14 cellular contexts compared by ENCODE assay signal in genomic region chr2:39020383-39020782, GRCh38.
DNase-seq lines count a peak whose midpoint lies in the region; ATAC-seq and TF ChIP-seq lines count a peak whose summit lies in the region.
"Had no signal": no experiment of that assay in that cellular context is flagged by ENCODE, and none has a peak within 500 bp of the region (broad histone marks: within the 10 kb centered on the region; RNA-seq: fewer than 3 reads in every experiment).

No MANE protein-coding gene starts in this region.

- H3K36me3 ChIP-seq in left ventricle myocardium inferior (peaks cover 14% of the 10 kb centered on the region), endocrine pancreas (ENCODE audit: control insufficient read depth, insufficient read depth, low read length) (no peaks in the 10 kb centered on the region), urinary bladder (ENCODE audit: insufficient read depth) (no peaks in the 10 kb centered on the region)

- H3K27me3 ChIP-seq in left ventricle myocardium inferior (ENCODE audit: low read depth) (no peaks in the 10 kb centered on the region), endocrine pancreas (ENCODE audit: control insufficient read depth, insufficient read depth, low read length) (no peaks in the 10 kb centered on the region)
- H3K27me3 ChIP-seq: BLaER1 treated with 17β-estradiol and CSF1 and Interleukin-3, amounts not matched to agents 10 nM and 100 nM; SJSA1 had no signal

- intact Hi-C loops in left ventricle myocardium inferior (cut with micrococcal nuclease) (no loop called here), left cardiac atrium (cut with DNase I) (no loop called here)

- no peak overlapping the region for H3K9ac ChIP-seq in endocrine pancreas (ENCODE audit: control insufficient read depth, insufficient read depth, low read length)
- H3K9ac ChIP-seq: BLaER1 treated with 17β-estradiol and CSF1 and Interleukin-3, amounts not matched to agents 10 nM and 100 nM had no signal

- H3K27ac ChIP-seq in left ventricle myocardium inferior (replicated peaks) (peak overlapping the region; percentile 55), urinary bladder (ENCODE audit: low read depth) (peak overlapping the region; percentile 38)
- H3K27ac ChIP-seq: BLaER1 treated with 17β-estradiol and CSF1 and Interleukin-3, amounts not matched to agents 10 nM and 100 nM; RWPE1; SJSA1 had no signal

- H3K4me3 ChIP-seq in left ventricle myocardium inferior, result peak overlapping the region; percentile 55
- H3K4me3 ChIP-seq in endocrine pancreas (ENCODE audit: control insufficient read depth, insufficient read depth, low read length), result peak overlapping the region; percentile 5
- H3K4me3 ChIP-seq in urinary bladder (ENCODE audit: low read depth, low read length), result no peak overlapping the region
- H3K4me3 ChIP-seq: BLaER1 treated with 17β-estradiol and CSF1 and Interleukin-3, amounts not matched to agents 10 nM and 100 nM; SJSA1 had no signal

- DNase-seq in left ventricle myocardium inferior (no peak), left cardiac atrium (no peak), NCI-H2107 (lab: John Stamatoyannopoulos, UW) (peak; percentile 7), T-helper 2 cell (no peak), kidney tubule cell (ENCODE audit: low spot score) (no peak), HuH-7 (ENCODE audit: low spot score) (no peak)
- DNase-seq: NCI-H1417, NCI-H187 treated with DMSO at 0.1 percent for 48 hours, NCI-H748 treated with DMSO at 0.1 percent for 48 hours had no signal

- H3K9me3 ChIP-seq in left ventricle myocardium inferior (replicated peaks) (no peaks in the 10 kb centered on the region), endocrine pancreas (ENCODE audit: control insufficient read depth, low read length) (no peaks in the 10 kb centered on the region)
- H3K9me3 ChIP-seq: BLaER1 treated with 17β-estradiol and CSF1 and Interleukin-3, amounts not matched to agents 10 nM and 100 nM; SJSA1 had no signal

- ATAC-seq in left cardiac atrium, result no peak

- H3K4me1 ChIP-seq in left ventricle myocardium inferior, result peaks cover 25% of the 10 kb centered on the region
- peaks cover 8% of the 10 kb centered on the region for H3K4me1 ChIP-seq in endocrine pancreas (ENCODE audit: control insufficient read depth, insufficient read depth, low read length)
- H3K4me1 ChIP-seq in urinary bladder (ENCODE audit: insufficient read depth), result no peaks in the 10 kb centered on the region
- H3K4me1 ChIP-seq: SJSA1 had no signal

- no peak for TF ChIP-seq CTCF in left ventricle myocardium inferior (IDR thresholded peaks at IDR 0.05; ENCODE audit: borderline replicate concordance)
